Comparison of ENCODE assay signal across 33 cellular contexts in genomic region chr1:204429746-204430145, GRCh38.
"Had no signal": no experiment of that assay in that cellular context is flagged by ENCODE, and none has a peak within 500 bp of the region (broad histone marks: within the 10 kb centered on the region; RNA-seq: fewer than 3 reads in every experiment).

No MANE protein-coding gene starts in this region.

- ATAC-seq: activated CD8-positive, alpha-beta T cell treated with anti-CD3 and anti-CD28 coated beads for 36 hours; body of pancreas; PC-3; Right ventricle myocardium inferior had no signal

- H3K27me3 ChIP-seq: adrenal gland, body of pancreas, breast epithelium, Peyer's patch had no signal

- H3K4me3 Mint-ChIP-seq: activated CD4-positive, alpha-beta T cell treated with anti-CD3 and anti-CD28 coated beads, Interleukin-2, amount 10 ng/mL, durations not matched to agents 24 days and 14 days; activated CD8-positive, alpha-beta T cell treated with anti-CD3 and anti-CD28 coated beads for 36 hours; activated naive CD4-positive, alpha-beta T cell treated with anti-CD3 and anti-CD28 coated beads, Interleukin-2, amount 50 U/mL, for 24 hours; activated T-cell treated with anti-CD3 and anti-CD28 coated beads, Interleukin-2, amount 50 U/mL, for 24 hours had no signal

- H3K27ac Mint-ChIP-seq: activated CD4-positive, alpha-beta T cell treated with anti-CD3 and anti-CD28 coated beads, Interleukin-2, amount 10 ng/mL, durations not matched to agents 24 days and 14 days; activated CD8-positive, alpha-beta T cell treated with anti-CD3 and anti-CD28 coated beads for 36 hours; activated naive CD4-positive, alpha-beta T cell treated with anti-CD3 and anti-CD28 coated beads, Interleukin-2, amount 50 U/mL, for 24 hours; activated T-cell treated with anti-CD3 and anti-CD28 coated beads, Interleukin-2, amount 50 U/mL, for 24 hours; activated T-helper 2 cell treated with anti-CD3 and anti-CD28 coated beads, Interferon-gamma antibody, Interleukin-2, Interleukin-4, amounts not matched to agents 10 μg/mL and 5 μg/mL and 100 μg/mL, durations not matched to agents 14 hours and 24 hours and 36 hours had no signal

- H3K36me3 ChIP-seq: breast epithelium, WERI-Rb-1 had no signal

- H3K27ac ChIP-seq: adrenal gland, body of pancreas, breast epithelium, KMS-11, Peyer's patch, RWPE1, WERI-Rb-1 had no signal

- H3K9me3 ChIP-seq: adrenal gland, body of pancreas, breast epithelium, Peyer's patch had no signal

- H3K4me1 ChIP-seq: body of pancreas, breast epithelium, Peyer's patch had no signal

- H3K9me3 Mint-ChIP-seq: activated CD4-positive, alpha-beta T cell treated with anti-CD3 and anti-CD28 coated beads, Interleukin-2, amount 10 ng/mL, durations not matched to agents 24 days and 14 days; activated CD8-positive, alpha-beta T cell treated with anti-CD3 and anti-CD28 coated beads for 36 hours; activated naive CD4-positive, alpha-beta T cell treated with anti-CD3 and anti-CD28 coated beads, Interleukin-2, amount 50 U/mL, for 24 hours; activated T-cell treated with anti-CD3 and anti-CD28 coated beads, Interleukin-2, amount 50 U/mL, for 24 hours; activated T-helper 2 cell treated with anti-CD3 and anti-CD28 coated beads, Interferon-gamma antibody, Interleukin-2, Interleukin-4, amounts not matched to agents 10 μg/mL and 5 μg/mL and 100 μg/mL, durations not matched to agents 14 hours and 24 hours and 36 hours had no signal

- H3K4me3 ChIP-seq: adrenal gland, body of pancreas, breast epithelium, Peyer's patch had no signal

- DNase-seq: activated CD4-positive, alpha-beta T cell treated with anti-CD3 and anti-CD28 coated beads, Interleukin-2, amount 10 ng/mL, durations not matched to agents 24 days and 14 days; activated CD4-positive, alpha-beta T cell treated with anti-CD3 and anti-CD28 coated beads, Interleukin-2, amount 50 U/mL, for 4 hours; activated CD8-positive, alpha-beta T cell treated with anti-CD3 and anti-CD28 coated beads for 36 hours; activated gamma-delta T cell; activated naive CD4-positive, alpha-beta T cell treated with Interleukin-2 at 50 U/mL for 16 hours; activated T-cell treated with anti-CD3 and anti-CD28 coated beads, Interleukin-2, amount 50 U/mL, for 24 hours; body of pancreas; MM.1S; MV-4-11; NCI-H1092; NCI-H1436 treated with DMSO at 0.1 percent for 48 hours; NCI-H1694 treated with DMSO at 0.1 percent for 48 hours; NCI-H2029; NCI-H2107; NCI-H2171; NCI-H226; NCI-H446 treated with DMSO at 0.1 percent for 48 hours; NCI-H524; NK-92 treated with Interleukin-12 subunit alpha and Interleukin-12 subunit beta, amount 100 ng/mL, for 24 hours; PC-3; Peyer's patch; SW 1271; T-helper 1 cell; T-helper 2 cell; T-helper 9 cell; WERI-Rb-1 had no signal

- H3K27me3 Mint-ChIP-seq: activated CD4-positive, alpha-beta T cell treated with anti-CD3 and anti-CD28 coated beads, Interleukin-2, amount 10 ng/mL, durations not matched to agents 24 days and 14 days; activated CD8-positive, alpha-beta T cell treated with anti-CD3 and anti-CD28 coated beads for 36 hours; activated naive CD4-positive, alpha-beta T cell treated with anti-CD3 and anti-CD28 coated beads, Interleukin-2, amount 50 U/mL, for 24 hours; activated T-cell treated with anti-CD3 and anti-CD28 coated beads, Interleukin-2, amount 50 U/mL, for 24 hours had no signal

- H3K4me2 ChIP-seq: KMS-11 had no signal

- H3K9ac ChIP-seq: KMS-11 had no signal
